ENCODE assay signal across 11 cellular contexts in genomic region chr15:45253330-45253729, GRCh38. TPM values are rescaled to one million over a fixed set of nuclear protein-coding genes. Genes with fewer than 3 reads are reported as not detected.
DNase-seq lines count a peak whose midpoint lies in the region; TF ChIP-seq lines count a peak whose summit lies in the region.
"Had no signal": no experiment of that assay in that cellular context is flagged by ENCODE, and none has a peak within 500 bp of the region (broad histone marks: within the 10 kb centered on the region; RNA-seq: fewer than 3 reads in every experiment).

No MANE protein-coding gene starts in this region.

- H3K9ac ChIP-seq in duodenal mucosa (ENCODE audit: low read depth in 1 of 2, low read length in 2 of 2), result peak overlapping the region in 1 of 2 donors; percentile 12

- peaks cover 2 to 4% of the 10 kb centered on the region in 2 donors for H3K36me3 ChIP-seq in duodenal mucosa (ENCODE audit: control insufficient read depth in 1 of 2, insufficient read depth in 2 of 2, low read length in 2 of 2)

- no peak overlapping the region for H3K4me3 Mint-ChIP-seq in osteocyte (ENCODE audit: unreplicated experiment)

- TF ChIP-seq POLR2A in NB4 (IDR thresholded peaks at IDR 0.05; ENCODE audit: extremely low read depth, insufficient read length), result no peak

- H3K27ac Mint-ChIP-seq in osteocyte (ENCODE audit: unreplicated experiment), result no peak overlapping the region

- H3K4me3 ChIP-seq in NB4 (ENCODE audit: low read depth, low read length) (no peak overlapping the region), duodenal mucosa (ENCODE audit: low read depth in 1 of 2, low read length in 2 of 2) (peak overlapping the region; percentile 12 to 33)

- H3K4me1 Mint-ChIP-seq in osteocyte (ENCODE audit: unreplicated experiment), result no peaks in the 10 kb centered on the region

- DNase-seq in DMS53 (lab: John Stamatoyannopoulos, UW) (peak; percentile 4), DMS53 treated with DMSO at 0.1 percent for 48 hours (lab: John Stamatoyannopoulos, UW; ENCODE audit: unreplicated experiment) (no peak), NB4 (ENCODE audit: low read depth) (peak; percentile 18), osteocyte (ENCODE audit: extremely low spot score, unreplicated experiment) (no peak), NCI-H748 (lab: John Stamatoyannopoulos, UW; ENCODE audit: unreplicated experiment) (no peak), AG08396 (ENCODE audit: low spot score) (no peak)
- no peak for DNase-seq in central memory CD4-positive, alpha-beta T cell
- DNase-seq: NCI-H510A had no signal

- no peaks in the 10 kb centered on the region for H3K9me3 ChIP-seq in duodenal mucosa (ENCODE audit: control insufficient read depth in 1 of 2, low read length in 2 of 2)

- peaks cover 0 to 8% of the 10 kb centered on the region in 2 donors for H3K4me1 ChIP-seq in duodenal mucosa (ENCODE audit: control insufficient read depth in 1 of 2, insufficient read depth in 2 of 2, low read length in 2 of 2)

- H3K27me3 Mint-ChIP-seq in osteocyte (ENCODE audit: unreplicated experiment), result peaks cover 4% of the 10 kb centered on the region

- H3K27ac ChIP-seq in duodenal mucosa (ENCODE audit: low read depth, low read length), result no peak overlapping the region

- no peaks in the 10 kb centered on the region for H3K27me3 ChIP-seq in duodenal mucosa (ENCODE audit: control insufficient read depth in 1 of 2, insufficient read depth in 2 of 2, low read length in 2 of 2)

- H3K36me3 Mint-ChIP-seq in osteocyte (ENCODE audit: unreplicated experiment), result no peaks in the 10 kb centered on the region

- TF ChIP-seq CTCF in NB4 (IDR thresholded peaks at IDR 0.05; ENCODE audit: low read depth, low read length) (peak; percentile 34), osteocyte (IDR thresholded peaks at IDR 0.05) (peak; percentile 33)

- no peaks in the 10 kb centered on the region for H3K9me3 Mint-ChIP-seq in osteocyte (ENCODE audit: unreplicated experiment)

RNA-seq across cellular contexts. Expression of gene SLC28A2, which starts 1.3 kb away (rescaled TPM):
- not detected in 2 replicates for total RNA-seq in osteocyte
- total RNA-seq: H4, M059J had no signal

Comparison
In these comparisons a context has a peak if more than half of its experiments do, and no peak if none do; other contexts are left out.
1. DNase-seq: peak in DMS53 (single experiment) and NB4 (single experiment); none in DMS53 treated with DMSO at 0.1 percent for 48 hours (single experiment), osteocyte (single experiment), NCI-H748 (single experiment), AG08396 (single experiment) and central memory CD4-positive, alpha-beta T cell (single experiment).